24 cellular contexts compared by ENCODE assay signal in genomic region chr21:16264314-16264713, GRCh38.
DNase-seq lines count a peak whose midpoint lies in the region; ATAC-seq and TF ChIP-seq lines count a peak whose summit lies in the region.
"Had no signal": no experiment of that assay in that cellular context is flagged by ENCODE, and none has a peak within 500 bp of the region (broad histone marks: within the 10 kb centered on the region; RNA-seq: fewer than 3 reads in every experiment).

No MANE protein-coding gene starts in this region.

- no peak overlapping the region for H3K9ac ChIP-seq in smooth muscle cell (ENCODE audit: low read depth)

- H3K27me3 ChIP-seq in right atrium auricular region (no peaks in the 10 kb centered on the region), thoracic aorta (replicated peaks; ENCODE audit: insufficient read depth) (no peaks in the 10 kb centered on the region), smooth muscle cell (ENCODE audit: low read depth) (no peaks in the 10 kb centered on the region)
- H3K27me3 ChIP-seq: sigmoid colon, SJCRH30 had no signal

- no peaks in the 10 kb centered on the region for H3K36me3 Mint-ChIP-seq in activated CD4-positive, alpha-beta T cell treated with anti-CD3 and anti-CD28 coated beads, Interleukin-2, amount 10 ng/mL, durations not matched to agents 24 days and 14 days (ENCODE audit: low read depth)
- H3K36me3 Mint-ChIP-seq: activated naive CD4-positive, alpha-beta T cell treated with anti-CD3 and anti-CD28 coated beads, Interleukin-2, amount 10 ng/mL, durations not matched to agents 7 days and 5 days; immature natural killer cell had no signal

- 94% methylated on average over 4 of the region's 4 CpGs for WGBS in smooth muscle cell (ENCODE audit: low lambda C conversion rate)

- H3K27ac ChIP-seq in coronary artery = peak overlapping the region in 1 of 2 donors; percentile 20
- H3K27ac ChIP-seq in right atrium auricular region = peak overlapping the region; percentile 11 to 14
- H3K27ac ChIP-seq in thoracic aorta = no peak overlapping the region
- H3K27ac ChIP-seq in smooth muscle cell (ENCODE audit: low read depth) = no peak overlapping the region
- H3K27ac ChIP-seq: epithelial cell of prostate, lower lobe of right lung, sigmoid colon, SJCRH30 had no signal

- ATAC-seq in thoracic aorta (ENCODE audit: insufficient number of reproducible peaks, low FRiP score, low read depth) = no peak
- ATAC-seq in GM18511 (IDR thresholded peaks at IDR 0.05; ENCODE audit: unreplicated experiment) = no peak
- ATAC-seq: activated T-cell treated with anti-CD3 and anti-CD28 coated beads, Interleukin-2, amount 50 U/mL, for 4 hours; GM23338 had no signal

- peak overlapping the region; percentile 54 for H3K4me3 ChIP-seq in coronary artery
- H3K4me3 ChIP-seq in right atrium auricular region = peak overlapping the region in 1 of 2 donors; percentile 12
- peak overlapping the region; percentile 64 for H3K4me3 ChIP-seq in thoracic aorta
- no peak overlapping the region for H3K4me3 ChIP-seq in smooth muscle cell
- H3K4me3 ChIP-seq: GM23338, lower lobe of right lung, sigmoid colon, SJCRH30 had no signal

- no peaks in the 10 kb centered on the region for H4K20me1 ChIP-seq in smooth muscle cell (ENCODE audit: low read depth)

- H3K4me1 Mint-ChIP-seq in activated CD4-positive, alpha-beta T cell treated with anti-CD3 and anti-CD28 coated beads, Interleukin-2, amount 10 ng/mL, durations not matched to agents 24 days and 14 days = no peaks in the 10 kb centered on the region
- H3K4me1 Mint-ChIP-seq: activated B cell treated with CpG ODN at 0.5 μM for 24 hours; activated naive CD4-positive, alpha-beta T cell treated with anti-CD3 and anti-CD28 coated beads, Interleukin-2, amount 10 ng/mL, durations not matched to agents 7 days and 5 days; GM23338; immature natural killer cell had no signal

- H3K4me2 ChIP-seq in smooth muscle cell = no peak overlapping the region
- H3K4me2 ChIP-seq: GM23338 had no signal

- H3K9me3 ChIP-seq in right atrium auricular region (no peaks in the 10 kb centered on the region), thoracic aorta (no peaks in the 10 kb centered on the region), smooth muscle cell (replicated peaks; ENCODE audit: low read depth) (no peaks in the 10 kb centered on the region)
- H3K9me3 ChIP-seq: lower lobe of right lung, sigmoid colon, SJCRH30 had no signal

- no peaks in the 10 kb centered on the region for H3K79me2 ChIP-seq in smooth muscle cell (ENCODE audit: low read depth)

- no peak overlapping the region for H3K4me3 Mint-ChIP-seq in activated CD4-positive, alpha-beta T cell treated with anti-CD3 and anti-CD28 coated beads, Interleukin-2, amount 10 ng/mL, durations not matched to agents 24 days and 14 days
- H3K4me3 Mint-ChIP-seq: activated B cell treated with CpG ODN at 0.5 μM for 24 hours; activated naive CD4-positive, alpha-beta T cell treated with anti-CD3 and anti-CD28 coated beads, Interleukin-2, amount 10 ng/mL, durations not matched to agents 7 days and 5 days; activated T-cell treated with anti-CD3 and anti-CD28 coated beads, Interleukin-2, amount 50 U/mL, for 4 hours; GM23338; immature natural killer cell; T-helper 1 cell treated with Interleukin-12 subunit alpha and Interleukin-12 subunit beta and Interleukin-4 antibody, amounts not matched to agents 30 μg/mL and 1 μg/mL, for 36 hours; type B pancreatic cell had no signal

- intact Hi-C loops in activated CD4-positive, alpha-beta T cell treated with anti-CD3 and anti-CD28 coated beads, Interleukin-2, amount 10 ng/mL, durations not matched to agents 24 days and 14 days (cut with micrococcal nuclease) = no loop called here

- H3F3A ChIP-seq in smooth muscle cell (ENCODE audit: low read depth) = no peaks in the 10 kb centered on the region

- H3K36me3 ChIP-seq in right atrium auricular region (no peaks in the 10 kb centered on the region), thoracic aorta (no peaks in the 10 kb centered on the region), smooth muscle cell (ENCODE audit: low read depth) (no peaks in the 10 kb centered on the region)
- H3K36me3 ChIP-seq: lower lobe of right lung, sigmoid colon, SJCRH30 had no signal

- H3K9me3 Mint-ChIP-seq in activated CD4-positive, alpha-beta T cell treated with anti-CD3 and anti-CD28 coated beads, Interleukin-2, amount 10 ng/mL, durations not matched to agents 24 days and 14 days = no peaks in the 10 kb centered on the region
- H3K9me3 Mint-ChIP-seq: activated B cell treated with CpG ODN at 0.5 μM for 24 hours; activated naive CD4-positive, alpha-beta T cell treated with anti-CD3 and anti-CD28 coated beads, Interleukin-2, amount 10 ng/mL, durations not matched to agents 7 days and 5 days; activated T-cell treated with anti-CD3 and anti-CD28 coated beads, Interleukin-2, amount 50 U/mL, for 4 hours; GM23338; T-helper 1 cell treated with Interleukin-12 subunit alpha and Interleukin-12 subunit beta and Interleukin-4 antibody, amounts not matched to agents 30 μg/mL and 1 μg/mL, for 36 hours; type B pancreatic cell had no signal

- in situ Hi-C loops in GM13977 (cut with MboI; ENCODE audit: low pct_unique_long_range_greater_than_20kb, low sequenced_read_pairs, unreplicated experiment) = no loop called here

- DNase-seq in Kasumi-1 (lab: John Stamatoyannopoulos, UW) = peak; percentile 6 to 32
- DNase-seq in coronary artery (ENCODE audit: low spot score) = no peak
- no peak for DNase-seq in right atrium auricular region (ENCODE audit: low spot score)
- no peak for DNase-seq in thoracic aorta (ENCODE audit: low spot score)
- no peak for DNase-seq in activated CD4-positive, alpha-beta T cell treated with anti-CD3 and anti-CD28 coated beads, Interleukin-2, amount 10 ng/mL, durations not matched to agents 24 days and 14 days
- no peak for DNase-seq in smooth muscle cell (lab: John Stamatoyannopoulos, UW; ENCODE audit: unreplicated experiment)
- DNase-seq in GM13977 (ENCODE audit: low spot score) = no peak
- DNase-seq: activated B cell treated with CpG ODN at 0.5 μM for 24 hours; activated naive CD4-positive, alpha-beta T cell treated with anti-CD3 and anti-CD28 coated beads, Interleukin-2, amount 10 ng/mL, durations not matched to agents 7 days and 5 days; activated T-cell treated with anti-CD3 and anti-CD28 coated beads, Interleukin-2, amount 50 U/mL, for 4 hours; cortex of kidney; immature natural killer cell; lower lobe of right lung; NCI-H1436; occipital lobe; sigmoid colon; SJCRH30; stimulated activated CD4-positive, alpha-beta T cell treated with anti-CD3 and anti-CD28 coated beads, Interleukin-1b, Interleukin-23, amount 100 ng/mL, for 48 hours; stimulated activated naive CD4-positive, alpha-beta T cell treated with Interleukin-2 at 50 U/mL for 16 hours had no signal

- H3K27me3 Mint-ChIP-seq in activated CD4-positive, alpha-beta T cell treated with anti-CD3 and anti-CD28 coated beads, Interleukin-2, amount 10 ng/mL, durations not matched to agents 24 days and 14 days = no peaks in the 10 kb centered on the region
- H3K27me3 Mint-ChIP-seq: activated B cell treated with CpG ODN at 0.5 μM for 24 hours; activated naive CD4-positive, alpha-beta T cell treated with anti-CD3 and anti-CD28 coated beads, Interleukin-2, amount 10 ng/mL, durations not matched to agents 7 days and 5 days; type B pancreatic cell had no signal

- H3K27ac Mint-ChIP-seq in activated CD4-positive, alpha-beta T cell treated with anti-CD3 and anti-CD28 coated beads, Interleukin-2, amount 10 ng/mL, durations not matched to agents 24 days and 14 days = no peak overlapping the region
- H3K27ac Mint-ChIP-seq: activated B cell treated with CpG ODN at 0.5 μM for 24 hours; activated naive CD4-positive, alpha-beta T cell treated with anti-CD3 and anti-CD28 coated beads, Interleukin-2, amount 10 ng/mL, durations not matched to agents 7 days and 5 days; GM23338; immature natural killer cell; T-helper 1 cell treated with Interleukin-12 subunit alpha and Interleukin-12 subunit beta and Interleukin-4 antibody, amounts not matched to agents 30 μg/mL and 1 μg/mL, for 36 hours; type B pancreatic cell had no signal

- no peak overlapping the region for H2AFZ ChIP-seq in smooth muscle cell (ENCODE audit: low read depth)
- H2AFZ ChIP-seq: GM23338 had no signal

- H3K4me1 ChIP-seq in right atrium auricular region (no peaks in the 10 kb centered on the region), thoracic aorta (ENCODE audit: control insufficient read depth in 1 of 2, low read depth in 2 of 2) (no peaks in the 10 kb centered on the region), smooth muscle cell (ENCODE audit: low read depth) (no peaks in the 10 kb centered on the region)
- H3K4me1 ChIP-seq: lower lobe of right lung, sigmoid colon, SJCRH30 had no signal

- TF ChIP-seq CTCF in coronary artery (IDR thresholded peaks at IDR 0.05) (no peak), right atrium auricular region (IDR thresholded peaks at IDR 0.05) (no peak), thoracic aorta (IDR thresholded peaks at IDR 0.05) (no peak), smooth muscle cell (IDR thresholded peaks at IDR 0.05; ENCODE audit: borderline replicate concordance, insufficient read depth, poor library complexity, severe bottlenecking) (no peak), GM13977 (IDR thresholded peaks at IDR 0.05; ENCODE audit: extremely low read depth, insufficient read depth, missing control alignments) (no peak)

Comparison
In these comparisons a context has a peak if more than half of its experiments do, and no peak if none do; other contexts are left out.
1. DNase-seq: peak in Kasumi-1 (2 of 2); none in coronary artery (single experiment), right atrium auricular region (single experiment), thoracic aorta (single experiment), activated CD4-positive, alpha-beta T cell treated with anti-CD3 and anti-CD28 coated beads, Interleukin-2, amount 10 ng/mL, durations not matched to agents 24 days and 14 days (single experiment), smooth muscle cell (single experiment) and GM13977 (single experiment).
2. H3K27ac ChIP-seq: peak in right atrium auricular region (2 of 2); none in thoracic aorta (0 of 2) and smooth muscle cell (single experiment).